ENCODE assay signal across 26 cellular contexts in the genomic region with DNA sequence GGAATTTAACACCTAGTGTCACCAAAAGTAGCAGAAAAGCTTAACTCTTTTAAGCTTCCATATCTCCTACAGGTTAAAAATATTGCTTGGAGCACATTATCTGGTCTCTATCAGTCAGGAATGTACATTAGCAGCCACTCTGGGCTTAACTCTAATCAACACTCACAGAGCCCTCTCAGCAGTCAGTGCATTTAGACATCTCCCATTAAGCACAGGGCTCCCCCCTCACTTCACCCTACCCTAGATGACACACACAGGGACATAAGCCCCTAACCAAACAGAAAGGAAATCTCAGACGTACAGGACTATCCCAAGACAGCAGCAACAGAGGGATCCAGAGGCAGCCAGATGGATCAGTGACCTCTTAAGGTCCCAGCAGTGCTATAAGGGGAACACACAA.
"Had no signal": no experiment of that assay in that cellular context is flagged by ENCODE, and none has a peak within 500 bp of the region (broad histone marks: within the 10 kb centered on the region; RNA-seq: fewer than 3 reads in every experiment).

No MANE protein-coding gene starts in this region.

- H3K4me1 ChIP-seq: esophagus squamous epithelium, lower lobe of right lung, vagina had no signal

- H3K4me3 Mint-ChIP-seq: activated CD4-positive, alpha-beta T cell treated with anti-CD3 and anti-CD28 coated beads for 36 hours; activated CD8-positive, alpha-beta memory T cell treated with anti-CD3 and anti-CD28 coated beads, Interleukin-2, amount 10 ng/mL, durations not matched to agents 7 days and 5 days; activated CD8-positive, alpha-beta T cell treated with anti-CD3 and anti-CD28 coated beads, Interleukin-2, amount 10 ng/mL, durations not matched to agents 7 days and 5 days; brain; naive thymus-derived CD4-positive, alpha-beta T cell; neural crest cell; T-cell; T-helper 2 cell treated with Interferon-gamma antibody and Interleukin-4, amounts not matched to agents 5 μg/mL and 100 μg/mL, for 36 hours had no signal

- H3K4me3 ChIP-seq: ascending aorta, esophagus squamous epithelium, heart right ventricle, lower lobe of right lung, spleen, upper lobe of left lung, vagina had no signal

- H3K27ac ChIP-seq: ascending aorta, esophagus squamous epithelium, heart right ventricle, lower lobe of right lung, spleen, upper lobe of left lung, vagina had no signal

- H3K9me3 Mint-ChIP-seq: activated naive CD4-positive, alpha-beta T cell treated with anti-CD3 and anti-CD28 coated beads, Interleukin-2, amount 50 U/mL, for 72 hours; brain; naive thymus-derived CD4-positive, alpha-beta T cell; neural crest cell; T-cell; T-helper 2 cell treated with Interferon-gamma antibody and Interleukin-4, amounts not matched to agents 5 μg/mL and 100 μg/mL, for 36 hours had no signal

- H3K27me3 ChIP-seq: ascending aorta, esophagus squamous epithelium, heart right ventricle, spleen, upper lobe of left lung, vagina had no signal

- H3K27me3 Mint-ChIP-seq: activated CD4-positive, alpha-beta T cell treated with anti-CD3 and anti-CD28 coated beads for 36 hours; activated CD8-positive, alpha-beta memory T cell treated with anti-CD3 and anti-CD28 coated beads, Interleukin-2, amount 10 ng/mL, durations not matched to agents 7 days and 5 days; naive thymus-derived CD4-positive, alpha-beta T cell; T-cell had no signal

- DNase-seq: activated CD4-positive, alpha-beta T cell treated with anti-CD3 and anti-CD28 coated beads for 36 hours; activated CD4-positive, CD25-positive, alpha-beta regulatory T cell; activated CD8-positive, alpha-beta memory T cell treated with anti-CD3 and anti-CD28 coated beads, Interleukin-2, amount 10 ng/mL, durations not matched to agents 7 days and 5 days; activated CD8-positive, alpha-beta T cell treated with anti-CD3 and anti-CD28 coated beads, Interleukin-2, amount 10 ng/mL, durations not matched to agents 7 days and 5 days; activated naive CD4-positive, alpha-beta T cell; activated T-cell treated with anti-CD3 and anti-CD28 coated beads, Interleukin-2, amount 50 U/mL, for 48 hours; cortex of kidney; esophagus squamous epithelium; foreskin melanocyte; heart right ventricle; kidney glomerular epithelial cell; lower lobe of right lung; naive thymus-derived CD4-positive, alpha-beta T cell; posterior cingulate gyrus; right cardiac atrium; spleen; stimulated activated naive CD8-positive, alpha-beta T cell treated with anti-CD3 and anti-CD28 coated beads, Interleukin-15, Interleukin-2, amounts not matched to agents 100 U/mL and 50 U/mL, for 24 hours; T-cell; upper lobe of left lung had no signal

- H3K27ac Mint-ChIP-seq: activated CD4-positive, alpha-beta T cell treated with anti-CD3 and anti-CD28 coated beads for 36 hours; activated CD8-positive, alpha-beta memory T cell treated with anti-CD3 and anti-CD28 coated beads, Interleukin-2, amount 10 ng/mL, durations not matched to agents 7 days and 5 days; activated CD8-positive, alpha-beta T cell treated with anti-CD3 and anti-CD28 coated beads, Interleukin-2, amount 10 ng/mL, durations not matched to agents 7 days and 5 days; activated naive CD4-positive, alpha-beta T cell treated with anti-CD3 and anti-CD28 coated beads, Interleukin-2, amount 50 U/mL, for 72 hours; brain; T-cell; T-helper 2 cell treated with Interferon-gamma antibody and Interleukin-4, amounts not matched to agents 5 μg/mL and 100 μg/mL, for 36 hours had no signal

- H3K4me1 Mint-ChIP-seq: brain, neural crest cell had no signal

- ATAC-seq: activated CD4-positive, alpha-beta T cell treated with anti-CD3 and anti-CD28 coated beads for 36 hours; activated CD8-positive, alpha-beta memory T cell treated with anti-CD3 and anti-CD28 coated beads, Interleukin-2, amount 10 ng/mL, durations not matched to agents 7 days and 5 days; activated CD8-positive, alpha-beta T cell treated with anti-CD3 and anti-CD28 coated beads, Interleukin-2, amount 10 ng/mL, durations not matched to agents 7 days and 5 days; activated naive CD4-positive, alpha-beta T cell treated with anti-CD3 and anti-CD28 coated beads, Interleukin-2, amount 50 U/mL, for 72 hours; heart right ventricle; left lobe of liver; lower lobe of right lung; naive thymus-derived CD4-positive, alpha-beta T cell; right cardiac atrium; stimulated activated naive CD8-positive, alpha-beta T cell treated with anti-CD3 and anti-CD28 coated beads, Interleukin-15, Interleukin-2, amounts not matched to agents 100 U/mL and 50 U/mL, for 24 hours; T-cell had no signal
